8 cellular contexts compared by ENCODE assay signal in genomic region chr7:139645572-139646523, GRCh38.
DNase-seq lines count a peak whose midpoint lies in the region; ATAC-seq and TF ChIP-seq lines count a peak whose summit lies in the region.

No MANE protein-coding gene starts in this region.

- DNase-seq in AG08396 (ENCODE audit: low spot score) (peak; percentile 76), HCEC 1CT (peak; percentile 53), NCI-H460 (ENCODE audit: extremely low read depth, low read depth) (peak; percentile 88), chondrocyte (ENCODE audit: low spot score) (no peak), left kidney (ENCODE audit: low read depth, low spot score) (peak; percentile 95)
- peak; percentile 84 to 91 for DNase-seq in activated CD4-positive, alpha-beta T cell treated with anti-CD3 and anti-CD28 coated beads for 4 hours
- peak; percentile 88 for DNase-seq in stimulated activated CD4-positive, alpha-beta T cell treated with anti-CD3 and anti-CD28 coated beads, Interleukin-2, amount 100 ng/mL, for 48 hours

- H3K4me1 Mint-ChIP-seq in chondrocyte (ENCODE audit: low read depth) = peaks cover 41% of the 10 kb centered on the region

- H3K36me3 Mint-ChIP-seq in chondrocyte (ENCODE audit: low read depth) = peaks cover 3% of the 10 kb centered on the region

- no peaks in the 10 kb centered on the region for H3K27me3 Mint-ChIP-seq in chondrocyte (ENCODE audit: low read depth)

- H3K27ac Mint-ChIP-seq in chondrocyte (ENCODE audit: unreplicated experiment) = peak overlapping the region; percentile 49

- no peak overlapping the region for H3K4me3 Mint-ChIP-seq in chondrocyte (ENCODE audit: unreplicated experiment)

- no peaks in the 10 kb centered on the region for H3K9me3 Mint-ChIP-seq in chondrocyte (ENCODE audit: low read depth)

- ATAC-seq in GM19452 (IDR thresholded peaks at IDR 0.05; ENCODE audit: unreplicated experiment) = no peak

- TF ChIP-seq CTCF in chondrocyte (IDR thresholded peaks at IDR 0.05) = peak; percentile 98
